In genomic region chr4:37793562-37793961, GRCh38 we compare ENCODE assay signal across 8 cellular contexts. TPM values are rescaled to one million over a fixed set of nuclear protein-coding genes. Genes with fewer than 3 reads are reported as not detected.
DNase-seq lines count a peak whose midpoint lies in the region; ATAC-seq, FAIRE-seq and TF ChIP-seq lines count a peak whose summit lies in the region.

No MANE protein-coding gene starts in this region.

- ATAC-seq in A549 (peak in 1 of 2 experiments; percentile 47; a peak in 2 of 6 replicates), HG03139 (IDR thresholded peaks at IDR 0.05; ENCODE audit: unreplicated experiment) (no peak)

- H3K4me1 ChIP-seq in A549 (no peaks in the 10 kb centered on the region), OCI-LY7 (ENCODE audit: insufficient read depth, low read length, poor library complexity, severe bottlenecking) (no peaks in the 10 kb centered on the region), esophagus muscularis mucosa (no peaks in the 10 kb centered on the region)

- peak in 1 of 2 experiments; percentile 17 for DNase-seq in A549 (ENCODE audit: low read depth in 1 of 2, low spot score in 1 of 2)
- DNase-seq in G401 (ENCODE audit: low spot score), result peak; percentile 82
- DNase-seq in OCI-LY7 (ENCODE audit: low spot score), result peak; percentile 39
- no peak for DNase-seq in esophagus muscularis mucosa (ENCODE audit: extremely low spot score)
- no peak for DNase-seq in retinal pigment epithelial cell (ENCODE audit: low read depth)
- DNase-seq in NCI-H2107 (lab: John Stamatoyannopoulos, UW), result no peak
- DNase-seq in GF-D8 (lab: John Stamatoyannopoulos, UW), result no peak

- no peaks in the 10 kb centered on the region for H3K9me2 ChIP-seq in OCI-LY7 (ENCODE audit: insufficient read depth, low read length)

- H3K9me3 ChIP-seq in A549, result no peaks in the 10 kb centered on the region
- H3K9me3 ChIP-seq in OCI-LY7 (ENCODE audit: low read length), result no peaks in the 10 kb centered on the region
- no peaks in the 10 kb centered on the region for H3K9me3 ChIP-seq in esophagus muscularis mucosa

- BruUV-seq in OCI-LY7 (replicated peaks; lab: Mats Ljungman, UMichigan), result no TSS peak

- FAIRE-seq in A549 (lab: Jason Lieb, UNC), result no peak

- TF ChIP-seq POLR2A in A549 (IDR thresholded peaks at IDR 0.05; ENCODE audit: low read length) (no peak), esophagus muscularis mucosa (IDR thresholded peaks at IDR 0.05; ENCODE audit: low read depth) (no peak)

- H3K4me2 ChIP-seq in A549, result no peak overlapping the region
- H3K4me2 ChIP-seq in OCI-LY7 (ENCODE audit: low read length), result no peak overlapping the region

- CTCF ChIA-PET in A549 (lab: Yijun Ruan, JAX) (interaction anchor here (1.0 to 5.7 kb wide), 5 partner anchors 9 to 341 kb away, joined by 3 to 40 read pairs (median 6); no protein-coding TSS in a partner anchor), OCI-LY7 (lab: Charles Lee; ENCODE audit: unreplicated experiment) (no interaction called here)

- in situ Hi-C loops in G401 (cut with HindIII; ENCODE audit: low sequenced_read_pairs), result no loop called here

- no peak overlapping the region for H3K4me3 ChIP-seq in A549
- no peak overlapping the region for H3K4me3 ChIP-seq in OCI-LY7 (ENCODE audit: low read depth, low read length, poor library complexity, severe bottlenecking)
- no peak overlapping the region for H3K4me3 ChIP-seq in esophagus muscularis mucosa
- H3K4me3 ChIP-seq in retinal pigment epithelial cell (ENCODE audit: low read length), result no peak overlapping the region

- H2AFZ ChIP-seq in OCI-LY7 (ENCODE audit: low read length), result no peak overlapping the region

- H4K20me1 ChIP-seq in OCI-LY7 (ENCODE audit: insufficient read depth, low read length), result no peaks in the 10 kb centered on the region

- POLR2A ChIA-PET in A549 (lab: Yijun Ruan, JAX) (no interaction called here), OCI-LY7 (lab: Charles Lee) (interaction anchor here (0.6 kb wide), 1 partner anchor 18 kb away, joined by 3 read pairs; no protein-coding TSS in a partner anchor)

- H3K36me3 ChIP-seq in OCI-LY7 (ENCODE audit: insufficient read depth, low read length) (no peaks in the 10 kb centered on the region), esophagus muscularis mucosa (no peaks in the 10 kb centered on the region)

- H3K27ac ChIP-seq in A549 (no peak overlapping the region), OCI-LY7 (ENCODE audit: low read depth, low read length, poor library complexity, severe bottlenecking) (no peak overlapping the region), esophagus muscularis mucosa (replicated peaks in 1 of 4) (no peak overlapping the region)

- no peaks in the 10 kb centered on the region for H3K79me2 ChIP-seq in OCI-LY7 (ENCODE audit: insufficient read depth, low read depth, low read length)

- intact Hi-C loops in OCI-LY7 (cut with micrococcal nuclease; ENCODE audit: unreplicated experiment) (loop anchor here (2.0 kb wide), 1 partner anchor 341 kb away; a partner anchor contains a TSS), esophagus muscularis mucosa (cut with DNase I) (loop anchor here (5.0 to 10.0 kb wide), 2 partner anchors 109 to 191 kb away; partner anchors contain the start of gene RELL1)

- no peaks in the 10 kb centered on the region for H3K27me3 ChIP-seq in esophagus muscularis mucosa

- TF ChIP-seq RAD21 in A549 (conservative IDR thresholded peaks at IDR 0.05 in 1 of 2, IDR thresholded peaks at IDR 0.05 in 1 of 2), result peak; percentile 51 to 54; a peak in 4 of 5 replicates

- TF ChIP-seq CTCF in A549 (IDR thresholded peaks at IDR 0.05) (no peak; the same call in 2 of the 3 replicates), OCI-LY7 (conservative IDR thresholded peaks at IDR 0.05; ENCODE audit: low read length) (peak; percentile 76), esophagus muscularis mucosa (IDR thresholded peaks at IDR 0.05) (peak; percentile 23 to 58 (median 57)), retinal pigment epithelial cell (conservative IDR thresholded peaks at IDR 0.05; ENCODE audit: low read depth, low read length) (peak; percentile 55)

- TF ChIP-seq EP300 in A549 (IDR thresholded peaks at IDR 0.05), result no peak
- TF ChIP-seq EP300 in esophagus muscularis mucosa (IDR thresholded peaks at IDR 0.05), result no peak

TF ChIP-seq in A549, 52 proteins besides CTCF, POLR2A, EP300 and RAD21:
- peak; percentile 24; the same call in 1 of the 3 replicates for TF ChIP-seq SMC3 (IDR thresholded peaks at IDR 0.05)
- TF ChIP-seq, protein P1, sequence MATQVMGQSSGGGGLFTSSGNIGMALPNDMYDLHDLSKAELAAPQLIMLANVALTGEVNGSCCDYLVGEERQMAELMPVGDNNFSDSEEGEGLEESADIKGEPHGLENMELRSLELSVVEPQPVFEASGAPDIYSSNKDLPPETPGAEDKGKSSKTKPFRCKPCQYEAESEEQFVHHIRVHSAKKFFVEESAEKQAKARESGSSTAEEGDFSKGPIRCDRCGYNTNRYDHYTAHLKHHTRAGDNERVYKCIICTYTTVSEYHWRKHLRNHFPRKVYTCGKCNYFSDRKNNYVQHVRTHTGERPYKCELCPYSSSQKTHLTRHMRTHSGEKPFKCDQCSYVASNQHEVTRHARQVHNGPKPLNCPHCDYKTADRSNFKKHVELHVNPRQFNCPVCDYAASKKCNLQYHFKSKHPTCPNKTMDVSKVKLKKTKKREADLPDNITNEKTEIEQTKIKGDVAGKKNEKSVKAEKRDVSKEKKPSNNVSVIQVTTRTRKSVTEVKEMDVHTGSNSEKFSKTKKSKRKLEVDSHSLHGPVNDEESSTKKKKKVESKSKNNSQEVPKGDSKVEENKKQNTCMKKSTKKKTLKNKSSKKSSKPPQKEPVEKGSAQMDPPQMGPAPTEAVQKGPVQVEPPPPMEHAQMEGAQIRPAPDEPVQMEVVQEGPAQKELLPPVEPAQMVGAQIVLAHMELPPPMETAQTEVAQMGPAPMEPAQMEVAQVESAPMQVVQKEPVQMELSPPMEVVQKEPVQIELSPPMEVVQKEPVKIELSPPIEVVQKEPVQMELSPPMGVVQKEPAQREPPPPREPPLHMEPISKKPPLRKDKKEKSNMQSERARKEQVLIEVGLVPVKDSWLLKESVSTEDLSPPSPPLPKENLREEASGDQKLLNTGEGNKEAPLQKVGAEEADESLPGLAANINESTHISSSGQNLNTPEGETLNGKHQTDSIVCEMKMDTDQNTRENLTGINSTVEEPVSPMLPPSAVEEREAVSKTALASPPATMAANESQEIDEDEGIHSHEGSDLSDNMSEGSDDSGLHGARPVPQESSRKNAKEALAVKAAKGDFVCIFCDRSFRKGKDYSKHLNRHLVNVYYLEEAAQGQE (IDR thresholded peaks at IDR 0.05), result no peak
- TF ChIP-seq FOSB (CRISPR knock-in tag; IDR thresholded peaks at IDR 0.05), result no peak
TF ChIP-seq in A549: peak in this region for 1.

RNA-seq across cellular contexts. Expression of gene PGM2, which starts 32.9 kb away (rescaled TPM):
- polyA plus RNA-seq in A549 (2011; rRNA removed) (13.9 and 17.0 TPM in 2 replicates), A549 (2017; fragmentation: RNase III; extraction: RNeasy Plus Mini Kit Qiagen cat#74134 plus additional on column Dnase treatment) (11.0 to 11.6 TPM (median 11.4 TPM) in 3 replicates)
- 5.4 TPM in 2 replicates for polyA plus RNA-seq in A549 (2012; cell fraction: cytosol; rRNA removed)
- polyA plus RNA-seq in A549 (2012; cell fraction: nucleus; rRNA removed), result 3.9 and 6.5 TPM in 2 replicates
- 5.7 and 9.1 TPM in 2 replicates for polyA minus RNA-seq in A549 (2011; rRNA and poly(A)+ RNA removed)
- total RNA-seq in G401 (2014; rRNA removed; shearing (Covaris generic)), result 38.0 and 40.1 TPM in 2 replicates
- total RNA-seq in OCI-LY7 (2014; rRNA removed; shearing (Covaris generic)), result 52.7 and 67.4 TPM in 2 replicates
- total RNA-seq in OCI-LY7 (2022) (106 and 108 TPM in 2 replicates), esophagus muscularis mucosa (10 to 100 TPM; 17.4 to 19.2 (median 18.8) TPM)

Comparison
In these comparisons a context has a peak if more than half of its experiments do, and no peak if none do; other contexts are left out.
1. DNase-seq: peak in G401 (single experiment) and OCI-LY7 (single experiment); none in esophagus muscularis mucosa (single experiment), retinal pigment epithelial cell (single experiment), NCI-H2107 (single experiment) and GF-D8 (single experiment).